10 cellular contexts compared by ENCODE assay signal in genomic region chr3:75658411-75659107, GRCh38. TPM values are rescaled to one million over a fixed set of nuclear protein-coding genes. Genes with fewer than 3 reads are reported as not detected.
DNase-seq lines count a peak whose midpoint lies in the region; ATAC-seq, FAIRE-seq and TF ChIP-seq lines count a peak whose summit lies in the region.
"Not testable (repeated sequence)": the region's sequence is repeated elsewhere in the genome, so short reads cannot be mapped to it uniquely, and the experiment has no call there.
"Had no signal": no experiment of that assay in that cellular context is flagged by ENCODE, and none has a peak within 500 bp of the region (broad histone marks: within the 10 kb centered on the region; RNA-seq: fewer than 3 reads in every experiment).

No MANE protein-coding gene starts in this region.

- H3K79me2 ChIP-seq in H9 (ENCODE audit: insufficient read depth, low read length); H1 (ENCODE audit: control insufficient read depth in 1 of 2, insufficient read depth in 2 of 2, low read length in 2 of 2): not testable (repeated sequence)

- TF ChIP-seq CTCF in A549 (IDR thresholded peaks at IDR 0.05), result not testable (repeated sequence)
- TF ChIP-seq CTCF in H9 (conservative IDR thresholded peaks at IDR 0.05), result peak; percentile 74
- peak; percentile 28 to 45 (median 43) for TF ChIP-seq CTCF in H1 (IDR thresholded peaks at IDR 0.05; ENCODE audit: control extremely low read depth in 1 of 3, insufficient read depth in 1 of 3, low read depth in 1 of 3, low read length in 3 of 3)

- H2AFZ ChIP-seq in H9 (ENCODE audit: low read length), result not testable (repeated sequence)
- peak overlapping the region; percentile 67; the same call in 1 of the 2 replicates for H2AFZ ChIP-seq in H1 (ENCODE audit: low read length)

- peak in 1 of 2 experiments; percentile 39 for DNase-seq in A549 (ENCODE audit: low read depth in 1 of 2, low spot score in 1 of 2)
- peak; percentile 52 for DNase-seq in H9
- DNase-seq in NT2/D1 (ENCODE audit: low read depth, low spot score); activated T-helper 2 cell treated with anti-CD3 and anti-CD28 coated beads, Interferon-gamma antibody, Interleukin-2, Interleukin-4, amounts not matched to agents 10 μg/mL and 5 μg/mL and 100 μg/mL, durations not matched to agents 14 hours and 24 hours and 36 hours (ENCODE audit: low spot score); naive thymus-derived CD8-positive, alpha-beta T cell: not testable (repeated sequence)
- DNase-seq in H1 (ENCODE audit: low read depth in 1 of 2, low spot score in 2 of 2), result peak in 1 of 2 experiments; percentile 85
- DNase-seq in small intestine, result peak; percentile 87

- peak overlapping the region; percentile 43 for H3K4me3 ChIP-seq in A549
- H3K4me3 ChIP-seq in NT2/D1 (ENCODE audit: insufficient read length, low read depth), result peak overlapping the region; percentile 66
- H3K4me3 ChIP-seq in H1 (ENCODE audit: extremely low read depth in 1 of 4, insufficient read depth in 2 of 4, low read depth in 3 of 4, low read length in 4 of 4), result peak overlapping the region; percentile 72 to 80 (median 77)
- H3K4me3 ChIP-seq in iPS-18c (ENCODE audit: insufficient read depth, low read depth, low read length), result peak overlapping the region; percentile 63
- H3K4me3 ChIP-seq in small intestine (ENCODE audit: low read depth in 1 of 2, low read length in 2 of 2), result peak overlapping the region in 1 of 2 donors; percentile 29

- H3K36me3 Mint-ChIP-seq in H9 (ENCODE audit: insufficient read depth in 1 of 3, low read depth in 3 of 3); activated T-helper 2 cell treated with anti-CD3 and anti-CD28 coated beads, Interferon-gamma antibody, Interleukin-2, Interleukin-4, amounts not matched to agents 10 μg/mL and 5 μg/mL and 100 μg/mL, durations not matched to agents 14 hours and 24 hours and 36 hours (ENCODE audit: low read depth); naive thymus-derived CD8-positive, alpha-beta T cell: not testable (repeated sequence)

- TF ChIP-seq EP300 in A549 (IDR thresholded peaks at IDR 0.05); H1 (IDR thresholded peaks at IDR 0.05; ENCODE audit: borderline replicate concordance in 1 of 2, low read depth in 2 of 2, low read length in 2 of 2): not testable (repeated sequence)

- not testable (repeated sequence) for H3K36me3 ChIP-seq in NT2/D1 (ENCODE audit: insufficient read depth, insufficient read length, low read length); H1 (ENCODE audit: control insufficient read depth in 2 of 4, insufficient read depth in 4 of 4, low read length in 3 of 4); small intestine (ENCODE audit: control insufficient read depth in 2 of 2, insufficient read depth in 2 of 2, low read length in 2 of 2)

- not testable (repeated sequence) for H4K5ac ChIP-seq in H9 (ENCODE audit: insufficient read length, low read depth, low read length); H1 (ENCODE audit: insufficient read length, low read depth, low read length)

- H3K4me1 ChIP-seq in A549; H9 (ENCODE audit: insufficient read depth, low read length); NT2/D1 (ENCODE audit: insufficient read depth, insufficient read length); H1 (replicated peaks in 1 of 4; ENCODE audit: control insufficient read depth in 3 of 4, insufficient read depth in 4 of 4, low read length in 3 of 4); small intestine (ENCODE audit: control insufficient read depth in 2 of 2, insufficient read depth in 1 of 2, low read depth in 1 of 2, low read length in 1 of 2): not testable (repeated sequence)

- peak overlapping the region; percentile 80 to 90 for H3K4me3 Mint-ChIP-seq in H9
- H3K4me3 Mint-ChIP-seq in activated T-helper 2 cell treated with anti-CD3 and anti-CD28 coated beads, Interferon-gamma antibody, Interleukin-2, Interleukin-4, amounts not matched to agents 10 μg/mL and 5 μg/mL and 100 μg/mL, durations not matched to agents 14 hours and 24 hours and 36 hours (ENCODE audit: low read depth), result peak overlapping the region; percentile 67
- H3K4me3 Mint-ChIP-seq in naive thymus-derived CD8-positive, alpha-beta T cell, result peak overlapping the region in 7 of 10 donors; percentile 30 to 67 (median 50)

- H2BK12ac ChIP-seq in H9 (ENCODE audit: insufficient read length, low read depth, low read length); H1 (ENCODE audit: low read depth, low read length): not testable (repeated sequence)

- peaks cover 74% of the 10 kb centered on the region for H3K27me3 Mint-ChIP-seq in H9 (ENCODE audit: low read depth)
- peaks cover 20% of the 10 kb centered on the region for H3K27me3 Mint-ChIP-seq in activated T-helper 2 cell treated with anti-CD3 and anti-CD28 coated beads, Interferon-gamma antibody, Interleukin-2, Interleukin-4, amounts not matched to agents 10 μg/mL and 5 μg/mL and 100 μg/mL, durations not matched to agents 14 hours and 24 hours and 36 hours (ENCODE audit: low read depth)
- H3K27me3 Mint-ChIP-seq in naive thymus-derived CD8-positive, alpha-beta T cell, result peaks cover 16 to 31% (median 23%) of the 10 kb centered on the region in 5 donors

- H3K4ac ChIP-seq in H9 (ENCODE audit: low read depth, low read length); H1 (replicated peaks; ENCODE audit: insufficient read length, low read depth, low read length): not testable (repeated sequence)

- not testable (repeated sequence) for H4K8ac ChIP-seq in H9 (replicated peaks; ENCODE audit: insufficient read length, low read depth, low read length); H1 (ENCODE audit: extremely low read depth, insufficient read depth, low read length)

- not testable (repeated sequence) for H3K79me1 ChIP-seq in H9 (ENCODE audit: insufficient read depth, low read depth, low read length, poor library complexity, severe bottlenecking); H1 (ENCODE audit: low read depth, low read length)

- not testable (repeated sequence) for H3K56ac ChIP-seq in H9 (ENCODE audit: insufficient read length, low read depth, low read length); H1 (replicated peaks; ENCODE audit: insufficient read length, low read depth, low read length)

- intact Hi-C loops in activated T-helper 2 cell treated with anti-CD3 and anti-CD28 coated beads, Interferon-gamma antibody, Interleukin-2, Interleukin-4, amounts not matched to agents 10 μg/mL and 5 μg/mL and 100 μg/mL, durations not matched to agents 14 hours and 24 hours and 36 hours (cut with micrococcal nuclease), result not testable (repeated sequence)

- not testable (repeated sequence) for H3K18ac ChIP-seq in H9 (ENCODE audit: insufficient read length, low read depth, low read length); H1 (ENCODE audit: extremely low read depth, low read length)

- H3K27me3 ChIP-seq in H9 (ENCODE audit: insufficient read depth, low read length); small intestine (ENCODE audit: control insufficient read depth in 2 of 2, insufficient read depth in 2 of 2, low read length in 2 of 2): not testable (repeated sequence)
- H3K27me3 ChIP-seq in NT2/D1 (ENCODE audit: insufficient read depth, insufficient read length), result peaks cover 53% of the 10 kb centered on the region
- H3K27me3 ChIP-seq in H1 (replicated peaks in 1 of 4; ENCODE audit: control insufficient read depth in 3 of 4, extremely low read depth in 1 of 4, insufficient read depth in 3 of 4, low read length in 3 of 4), result peaks cover 15 to 40% (median 30%) of the 10 kb centered on the region in 4 experiments

- POLR2A ChIA-PET in A549 (lab: Yijun Ruan, JAX); H1 (lab: Charles Lee; ENCODE audit: partially characterized antibody); naive thymus-derived CD8-positive, alpha-beta T cell (lab: Charles Lee): not testable (repeated sequence)

- WGBS in A549 (ENCODE audit: missing lambda C conversion rate), result 2% methylated on average over 16 of the region's 42 CpGs
- WGBS in H9 (ENCODE audit: extremely low coverage, insufficient read length, low lambda C conversion rate), result no CpG with 5 or more reads among the region's 42 CpGs
- 1% methylated on average over 16 of the region's 42 CpGs; no CpG with 5 or more reads in 1 of the 2 experiments for WGBS in H1 (ENCODE audit: extremely low coverage in 1 of 2, insufficient coverage in 1 of 2, insufficient read length in 1 of 2, insufficient replicate concordance in 2 of 2, low coverage in 1 of 2, low lambda C conversion rate in 2 of 2, missing lambda C conversion rate in 1 of 2), 2 experiments
- 2 to 4% (median 3%) methylated on average over 41 to 42 of the region's 42 CpGs for WGBS in small intestine, 3 donors

- H3K27ac ChIP-seq in A549, result peak overlapping the region in 1 of 2 experiments; percentile 55; a peak in 3 of 6 replicates
- not testable (repeated sequence) for H3K27ac ChIP-seq in H9 (ENCODE audit: insufficient read length, low read depth, low read length); H1 (ENCODE audit: low read depth, low read length); small intestine (ENCODE audit: low read depth in 1 of 2, low read length in 1 of 2)

- TF ChIP-seq POLR2A in A549 (IDR thresholded peaks at IDR 0.05; ENCODE audit: low read length); H1 (IDR thresholded peaks at IDR 0.05; ENCODE audit: control extremely low read depth in 1 of 2, low read depth in 2 of 2, low read length in 2 of 2): not testable (repeated sequence)

- not testable (repeated sequence) for H3K27ac Mint-ChIP-seq in H9; activated T-helper 2 cell treated with anti-CD3 and anti-CD28 coated beads, Interferon-gamma antibody, Interleukin-2, Interleukin-4, amounts not matched to agents 10 μg/mL and 5 μg/mL and 100 μg/mL, durations not matched to agents 14 hours and 24 hours and 36 hours; naive thymus-derived CD8-positive, alpha-beta T cell

- not testable (repeated sequence) for H2BK5ac ChIP-seq in H9 (ENCODE audit: insufficient read length, low read length); H1 (ENCODE audit: low read depth, low read length)

- H2BK20ac ChIP-seq in H9 (ENCODE audit: low read depth, low read length, poor library complexity, severe bottlenecking); H1 (ENCODE audit: low read length): not testable (repeated sequence)

- not testable (repeated sequence) for ATAC-seq in A549; naive thymus-derived CD8-positive, alpha-beta T cell

- not testable (repeated sequence) for H2BK120ac ChIP-seq in H9 (ENCODE audit: low read depth, low read length, poor library complexity, severe bottlenecking); H1 (replicated peaks; ENCODE audit: low read depth, low read length)

- H3K4me2 ChIP-seq in A549 (peak overlapping the region; percentile 64), H9 (ENCODE audit: insufficient read depth, insufficient read length, low read length) (peak overlapping the region; percentile 57), H1 (ENCODE audit: insufficient read depth in 1 of 2, low read depth in 2 of 2, low read length in 2 of 2) (peak overlapping the region; percentile 58 to 72)

- not testable (repeated sequence) for H2BK15ac ChIP-seq in H9 (ENCODE audit: low read depth, low read length); H1 (ENCODE audit: low read length)

- not testable (repeated sequence) for H3T11ph ChIP-seq in H9 (ENCODE audit: low read length)

- not testable (repeated sequence) for H3K23me2 ChIP-seq in H9 (ENCODE audit: insufficient read length, low read depth, low read length, poor library complexity, severe bottlenecking); H1 (ENCODE audit: low read depth, low read length)

- not testable (repeated sequence) for H3K23ac ChIP-seq in H9 (ENCODE audit: insufficient read length, low read depth, low read length); H1 (ENCODE audit: insufficient read length)

- not testable (repeated sequence) for H3K9ac ChIP-seq in H9 (ENCODE audit: extremely low read depth, insufficient read length, low read length)
- peak overlapping the region; percentile 70 for H3K9ac ChIP-seq in NT2/D1 (ENCODE audit: insufficient read length, low read depth)
- H3K9ac ChIP-seq in H1 (replicated peaks in 1 of 4; ENCODE audit: extremely low read depth in 1 of 4, low read depth in 3 of 4, low read length in 3 of 4), result peak overlapping the region in 1 of 4 experiments; percentile 16; a peak in 1 of 7 replicates

- H3K9me3 Mint-ChIP-seq in H9; activated T-helper 2 cell treated with anti-CD3 and anti-CD28 coated beads, Interferon-gamma antibody, Interleukin-2, Interleukin-4, amounts not matched to agents 10 μg/mL and 5 μg/mL and 100 μg/mL, durations not matched to agents 14 hours and 24 hours and 36 hours: not testable (repeated sequence)
- peaks cover 0 to 25% (median 10%) of the 10 kb centered on the region in 9 donors for H3K9me3 Mint-ChIP-seq in naive thymus-derived CD8-positive, alpha-beta T cell

- not testable (repeated sequence) for TF ChIP-seq RAD21 in A549 (conservative IDR thresholded peaks at IDR 0.05 in 1 of 2, IDR thresholded peaks at IDR 0.05 in 1 of 2)
- 0 out of 4 replicates have a peak, but pooled peaks of 1 of the 2 experiments have one; percentile 2 for TF ChIP-seq RAD21 in H1 (IDR thresholded peaks at IDR 0.05 in 1 of 2, conservative IDR thresholded peaks at IDR 0.05 in 1 of 2; ENCODE audit: low read depth in 2 of 2, low read length in 2 of 2)

- FAIRE-seq in A549 (lab: Jason Lieb, UNC); H1 (lab: Jason Lieb, UNC); small intestine (lab: Jason Lieb, UNC): not testable (repeated sequence)

- H3K9me3 ChIP-seq in A549; H9 (ENCODE audit: control insufficient read depth, low read depth, low read length); NT2/D1 (ENCODE audit: insufficient read depth, low read length); H1 (ENCODE audit: insufficient read depth in 2 of 2, low read depth in 1 of 2, low read length in 1 of 2); iPS-18c (ENCODE audit: control insufficient read depth, insufficient read depth, low read length); small intestine (ENCODE audit: control insufficient read depth, low read depth): not testable (repeated sequence)

- H3K4me1 Mint-ChIP-seq in H9; activated T-helper 2 cell treated with anti-CD3 and anti-CD28 coated beads, Interferon-gamma antibody, Interleukin-2, Interleukin-4, amounts not matched to agents 10 μg/mL and 5 μg/mL and 100 μg/mL, durations not matched to agents 14 hours and 24 hours and 36 hours (ENCODE audit: low read depth); naive thymus-derived CD8-positive, alpha-beta T cell: not testable (repeated sequence)

- not testable (repeated sequence) for H3K14ac ChIP-seq in H9 (ENCODE audit: insufficient read depth, low read length); H1 (ENCODE audit: insufficient read length)

- not testable (repeated sequence) for H4K20me1 ChIP-seq in H9 (ENCODE audit: control insufficient read depth, insufficient read depth, insufficient read length); H1 (replicated peaks in 1 of 2; ENCODE audit: control insufficient read depth in 1 of 2, insufficient read depth in 2 of 2, low read length in 2 of 2)

- CTCF ChIA-PET in A549 (lab: Yijun Ruan, JAX), result not testable (repeated sequence)
- CTCF ChIA-PET in H1 (lab: Charles Lee; ENCODE audit: partially characterized antibody), result interaction anchor here (0.9 to 1.4 kb wide), 4 partner anchors 14 to 78 kb away, joined by 3 read pairs; no protein-coding TSS in a partner anchor

- not testable (repeated sequence) for H4K91ac ChIP-seq in H9 (ENCODE audit: insufficient read length, low read depth, low read length); H1 (replicated peaks; ENCODE audit: insufficient read length, low read length)

- H2AK5ac ChIP-seq in H9 (ENCODE audit: insufficient read length, low read length); H1 (ENCODE audit: low read depth, low read length): not testable (repeated sequence)

RNA-seq across cellular contexts. Expression of gene FRG2C, which starts 5.6 kb away (rescaled TPM):
- polyA plus RNA-seq in A549 (2011; rRNA removed) (0.05 TPM in 2 replicates), A549 (2017; fragmentation: RNase III; extraction: RNeasy Plus Mini Kit Qiagen cat#74134 plus additional on column Dnase treatment) (not detected in 3 replicates), H1 (2011; rRNA removed) (0.05 TPM in 1 of 2 replicates, not detected in the other), small intestine (not detected)
- polyA plus RNA-seq in A549 (2012; cell fraction: cytosol; rRNA removed), result 0.03 TPM in 1 of 2 replicates, not detected in the other
- polyA plus RNA-seq in A549 (2012; cell fraction: nucleus; rRNA removed), result not detected in 2 replicates
- not detected in 2 replicates for polyA minus RNA-seq in A549 (2011; rRNA and poly(A)+ RNA removed)
- total RNA-seq in H9 (2021), result not detected in 2 replicates
- total RNA-seq in activated T-helper 2 cell treated with anti-CD3 and anti-CD28 coated beads, Interferon-gamma antibody, Interleukin-2, Interleukin-4, amounts not matched to agents 10 μg/mL and 5 μg/mL and 100 μg/mL, durations not matched to agents 14 hours and 24 hours and 36 hours, result not detected in 2 replicates
- not detected in 2 replicates for total RNA-seq in H1 (2021; fragmentation: NEBNext Ultra II Directional; extraction: Animal tissue kit (Norgen Biotek cat#: 25700))
- 0.04 TPM for polyA plus RNA-seq in H1 (2011; cell fraction: cytosol; rRNA removed)
- not detected for polyA plus RNA-seq in H1 (2011; cell fraction: nucleus; rRNA removed)
- polyA plus RNA-seq in H1 (2012, experiment 1 of 2), result 0.08 TPM in 2 of 4 replicates, not detected in the others
- polyA plus RNA-seq in H1 (2012, experiment 2 of 2), result not detected
- polyA plus RNA-seq in H1 (2013, experiment 1 of 2), result 0.10 TPM
- 0.09 TPM for polyA plus RNA-seq in H1 (2013, experiment 2 of 2)
- not detected in 2 replicates for polyA minus RNA-seq in H1 (2011; rRNA and poly(A)+ RNA removed)
- not detected for polyA minus RNA-seq in H1 (2011; cell fraction: cytosol; rRNA and poly(A)+ RNA removed)
- polyA minus RNA-seq in H1 (2011; cell fraction: nucleus; rRNA and poly(A)+ RNA removed), result 0.40 TPM
- total RNA-seq in naive thymus-derived CD8-positive, alpha-beta T cell, result not detected
- not detected for polyA plus RNA-seq in naive thymus-derived CD8-positive, alpha-beta T cell
- total RNA-seq: A172; naive thymus-derived CD4-positive, alpha-beta T cell had no signal
- polyA plus RNA-seq: naive thymus-derived CD4-positive, alpha-beta T cell had no signal
